11 cellular contexts compared by ENCODE assay signal in the genomic region with DNA sequence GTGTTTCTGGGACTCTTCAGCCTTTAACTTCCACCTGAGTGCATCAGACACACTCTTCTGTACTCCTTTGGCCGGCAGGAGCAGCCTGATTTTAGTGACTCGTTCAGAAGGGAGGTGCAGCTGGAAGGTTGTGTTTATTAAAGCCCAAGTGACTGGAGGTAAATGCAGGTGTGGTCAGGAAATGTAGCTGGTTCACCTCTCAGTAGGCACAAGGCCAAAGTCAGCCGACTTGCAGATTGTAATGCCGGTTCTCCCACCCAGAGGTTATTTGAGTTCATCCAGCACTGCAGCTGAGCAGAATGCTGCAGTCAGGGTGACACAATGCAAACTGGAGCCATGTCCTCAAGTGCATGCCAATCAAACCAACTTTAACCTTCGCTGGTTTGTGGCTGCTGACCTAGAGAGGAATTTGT.
DNase-seq lines count a peak whose midpoint lies in the region; ATAC-seq and TF ChIP-seq lines count a peak whose summit lies in the region.
"Had no signal": no experiment of that assay in that cellular context is flagged by ENCODE, and none has a peak within 500 bp of the region (broad histone marks: within the 10 kb centered on the region; RNA-seq: fewer than 3 reads in every experiment).

No MANE protein-coding gene starts in this region.

- H3K27ac ChIP-seq in left lung: peak overlapping the region in 1 of 2 donors; percentile 42

- H3K9me3 ChIP-seq in left lung: no peaks in the 10 kb centered on the region
- H3K9me3 ChIP-seq: thoracic aorta had no signal

- no peaks in the 10 kb centered on the region for H3K27me3 ChIP-seq in left lung

- H3K36me3 ChIP-seq in left lung: no peaks in the 10 kb centered on the region
- H3K36me3 ChIP-seq: thoracic aorta had no signal

- H3K27me3 Mint-ChIP-seq in activated T-helper 17 cell treated with anti-CD3 and anti-CD28 coated beads, Interleukin-2, amount 50 U/mL, for 72 hours: peaks cover 29% of the 10 kb centered on the region

- H3K36me3 Mint-ChIP-seq in activated T-helper 17 cell treated with anti-CD3 and anti-CD28 coated beads, Interleukin-2, amount 50 U/mL, for 72 hours (ENCODE audit: low read depth): no peaks in the 10 kb centered on the region

- no peak overlapping the region for H3K27ac Mint-ChIP-seq in activated T-helper 17 cell treated with anti-CD3 and anti-CD28 coated beads, Interleukin-2, amount 50 U/mL, for 72 hours
- H3K27ac Mint-ChIP-seq: nephron progenitor cell had no signal

- no peaks in the 10 kb centered on the region for H3K9me3 Mint-ChIP-seq in activated T-helper 17 cell treated with anti-CD3 and anti-CD28 coated beads, Interleukin-2, amount 50 U/mL, for 72 hours
- H3K9me3 Mint-ChIP-seq: nephron progenitor cell had no signal

- DNase-seq in DMS153 treated with DMSO at 0.1 percent for 48 hours (lab: John Stamatoyannopoulos, UW; ENCODE audit: unreplicated experiment) (peak; percentile 94), NCI-H1105 treated with DMSO at 0.1 percent for 48 hours (lab: John Stamatoyannopoulos, UW) (peak; percentile 90), astrocyte of the hippocampus (ENCODE audit: low read depth, low spot score) (peak; percentile 46), left lung (peak in 1 of 2 donors; percentile 72)
- DNase-seq: central memory CD4-positive, alpha-beta T cell; nephron progenitor cell had no signal

- ATAC-seq in left lung: peak; percentile 91
- ATAC-seq in activated T-helper 17 cell treated with anti-CD3 and anti-CD28 coated beads, Interleukin-2, amount 50 U/mL, for 72 hours (replicated peaks): no peak
- ATAC-seq in HG02884 (IDR thresholded peaks at IDR 0.05; ENCODE audit: unreplicated experiment): no peak
- no peak for ATAC-seq in GM18502 (IDR thresholded peaks at IDR 0.05; ENCODE audit: poor library complexity, unreplicated experiment)
- no peak for ATAC-seq in HG03432 (IDR thresholded peaks at IDR 0.05; ENCODE audit: unreplicated experiment)

- no peaks in the 10 kb centered on the region for H3K4me1 Mint-ChIP-seq in activated T-helper 17 cell treated with anti-CD3 and anti-CD28 coated beads, Interleukin-2, amount 50 U/mL, for 72 hours
- H3K4me1 Mint-ChIP-seq: nephron progenitor cell had no signal

- no peak overlapping the region for H3K4me3 ChIP-seq in left lung
- H3K4me3 ChIP-seq: thoracic aorta had no signal

- peaks cover 0 to 3% of the 10 kb centered on the region in 2 donors for H3K4me1 ChIP-seq in left lung

- no peak overlapping the region for H3K4me3 Mint-ChIP-seq in activated T-helper 17 cell treated with anti-CD3 and anti-CD28 coated beads, Interleukin-2, amount 50 U/mL, for 72 hours
- H3K4me3 Mint-ChIP-seq: nephron progenitor cell had no signal

- intact Hi-C loops in left lung (cut with DNase I): no loop called here

- no peak for TF ChIP-seq CTCF in left lung (IDR thresholded peaks at IDR 0.05)
